ENCODE assay signal across 23 cellular contexts in genomic region chr22:43006753-43007152, GRCh38. TPM values are rescaled to one million over a fixed set of nuclear protein-coding genes. Genes with fewer than 3 reads are reported as not detected.
DNase-seq lines count a peak whose midpoint lies in the region; ATAC-seq, FAIRE-seq and TF ChIP-seq lines count a peak whose summit lies in the region.
"Had no signal": no experiment of that assay in that cellular context is flagged by ENCODE, and none has a peak within 500 bp of the region (broad histone marks: within the 10 kb centered on the region; RNA-seq: fewer than 3 reads in every experiment).

No MANE protein-coding gene starts in this region.

- peaks cover 14% of the 10 kb centered on the region for H3K27me3 Mint-ChIP-seq in GM23338 (ENCODE audit: insufficient read depth, low read depth, poor library complexity)
- H3K27me3 Mint-ChIP-seq in stimulated activated memory B cell treated with anti-CD40 and anti-IgM and Interleukin-4, amounts not matched to agents 10 μg/mL and 1 μg/mL and 100 μg/mL, for 72 hours = no peaks in the 10 kb centered on the region
- no peaks in the 10 kb centered on the region for H3K27me3 Mint-ChIP-seq in activated CD8-positive, alpha-beta memory T cell treated with anti-CD3 and anti-CD28 coated beads, Interleukin-2, amount 10 ng/mL, durations not matched to agents 7 days and 5 days
- H3K27me3 Mint-ChIP-seq: activated CD4-positive, alpha-beta memory T cell treated with anti-CD3 and anti-CD28 coated beads, Interleukin-2, amount 10 ng/mL, durations not matched to agents 7 days and 5 days; brain had no signal

- no peak for TF ChIP-seq CTCF in GM23338 (conservative IDR thresholded peaks at IDR 0.05; ENCODE audit: low read depth in 2 of 2)
- TF ChIP-seq CTCF in WERI-Rb-1 (IDR thresholded peaks at IDR 0.05; ENCODE audit: low read depth, low read length) = no peak
- no peak for TF ChIP-seq CTCF in kidney (IDR thresholded peaks at IDR 0.05; ENCODE audit: borderline replicate concordance, extremely low read depth, insufficient read depth)

- H3K36me3 Mint-ChIP-seq in GM23338 (ENCODE audit: low read depth) = peaks cover 4% of the 10 kb centered on the region; the same call in 2 of the 3 replicates
- peaks cover 6% of the 10 kb centered on the region for H3K36me3 Mint-ChIP-seq in stimulated activated memory B cell treated with anti-CD40 and anti-IgM and Interleukin-4, amounts not matched to agents 10 μg/mL and 1 μg/mL and 100 μg/mL, for 72 hours
- H3K36me3 Mint-ChIP-seq in activated CD8-positive, alpha-beta memory T cell treated with anti-CD3 and anti-CD28 coated beads, Interleukin-2, amount 10 ng/mL, durations not matched to agents 7 days and 5 days = peaks cover 3% of the 10 kb centered on the region

- H3K9me2 ChIP-seq in GM23338 (ENCODE audit: insufficient read depth) = no peaks in the 10 kb centered on the region

- ATAC-seq in GM23338 = no peak
- ATAC-seq in stimulated activated memory B cell treated with anti-CD40 and anti-IgM and Interleukin-4, amounts not matched to agents 10 μg/mL and 1 μg/mL and 100 μg/mL, for 72 hours = no peak
- no peak for ATAC-seq in HG02759 (IDR thresholded peaks at IDR 0.05; ENCODE audit: unreplicated experiment)
- no peak for ATAC-seq in activated CD8-positive, alpha-beta memory T cell treated with anti-CD3 and anti-CD28 coated beads, Interleukin-2, amount 10 ng/mL, durations not matched to agents 7 days and 5 days

- H3K4me3 ChIP-seq in GM23338 (no peak overlapping the region), WERI-Rb-1 (ENCODE audit: low read depth, low read length) (no peak overlapping the region), kidney (ENCODE audit: low read length in 2 of 2) (no peak overlapping the region)
- H3K4me3 ChIP-seq: coronary artery, GM12878, heart left ventricle had no signal

- H3K27ac ChIP-seq in GM23338 (ENCODE audit: low read depth) (no peak overlapping the region), WERI-Rb-1 (0 out of 2 replicates have a peak overlapping the region, but pooled peaks have one; percentile 16), kidney (ENCODE audit: low read depth in 2 of 2, low read length in 2 of 2) (no peak overlapping the region)

- H3K9me3 ChIP-seq in WERI-Rb-1 (ENCODE audit: severe bottlenecking) (no peaks in the 10 kb centered on the region), kidney (ENCODE audit: control insufficient read depth in 1 of 2, low read length in 2 of 2) (no peaks in the 10 kb centered on the region)
- H3K9me3 ChIP-seq: heart left ventricle had no signal

- H3K79me2 ChIP-seq in GM23338 (replicated peaks; ENCODE audit: insufficient read depth) = peaks cover 100% of the 10 kb centered on the region

- H3K4me1 ChIP-seq in GM23338 (ENCODE audit: insufficient read depth) (peaks cover 54% of the 10 kb centered on the region), kidney (ENCODE audit: control insufficient read depth in 1 of 2, insufficient read depth in 1 of 2, low read depth in 1 of 2, low read length in 2 of 2) (peaks cover 23 to 34% of the 10 kb centered on the region in 2 donors)

- no peaks in the 10 kb centered on the region for H3K9me3 Mint-ChIP-seq in GM23338
- H3K9me3 Mint-ChIP-seq in stimulated activated memory B cell treated with anti-CD40 and anti-IgM and Interleukin-4, amounts not matched to agents 10 μg/mL and 1 μg/mL and 100 μg/mL, for 72 hours = no peaks in the 10 kb centered on the region
- no peaks in the 10 kb centered on the region for H3K9me3 Mint-ChIP-seq in activated CD8-positive, alpha-beta memory T cell treated with anti-CD3 and anti-CD28 coated beads, Interleukin-2, amount 10 ng/mL, durations not matched to agents 7 days and 5 days (ENCODE audit: low read depth)
- H3K9me3 Mint-ChIP-seq: activated CD4-positive, alpha-beta memory T cell treated with anti-CD3 and anti-CD28 coated beads, Interleukin-2, amount 10 ng/mL, durations not matched to agents 7 days and 5 days had no signal

- peaks cover 73% of the 10 kb centered on the region for H4K20me1 ChIP-seq in GM23338 (replicated peaks; ENCODE audit: insufficient read depth)

- H3K36me3 ChIP-seq in GM23338 (ENCODE audit: insufficient read depth) = no peaks in the 10 kb centered on the region
- H3K36me3 ChIP-seq in WERI-Rb-1 = no peaks in the 10 kb centered on the region
- no peaks in the 10 kb centered on the region for H3K36me3 ChIP-seq in kidney (ENCODE audit: control insufficient read depth in 1 of 2, insufficient read depth in 2 of 2, low read length in 2 of 2)
- H3K36me3 ChIP-seq: heart left ventricle had no signal

- H3K4me3 Mint-ChIP-seq in GM23338 = no peak overlapping the region
- no peak overlapping the region for H3K4me3 Mint-ChIP-seq in stimulated activated memory B cell treated with anti-CD40 and anti-IgM and Interleukin-4, amounts not matched to agents 10 μg/mL and 1 μg/mL and 100 μg/mL, for 72 hours
- H3K4me3 Mint-ChIP-seq in activated CD8-positive, alpha-beta memory T cell treated with anti-CD3 and anti-CD28 coated beads, Interleukin-2, amount 10 ng/mL, durations not matched to agents 7 days and 5 days = no peak overlapping the region
- H3K4me3 Mint-ChIP-seq: activated CD4-positive, alpha-beta memory T cell treated with anti-CD3 and anti-CD28 coated beads, Interleukin-2, amount 10 ng/mL, durations not matched to agents 7 days and 5 days; brain had no signal

- peak overlapping the region; percentile 40; the same call in 1 of the 2 replicates for H3K27ac Mint-ChIP-seq in GM23338
- H3K27ac Mint-ChIP-seq in stimulated activated memory B cell treated with anti-CD40 and anti-IgM and Interleukin-4, amounts not matched to agents 10 μg/mL and 1 μg/mL and 100 μg/mL, for 72 hours = peak overlapping the region; percentile 21
- no peak overlapping the region for H3K27ac Mint-ChIP-seq in activated CD8-positive, alpha-beta memory T cell treated with anti-CD3 and anti-CD28 coated beads, Interleukin-2, amount 10 ng/mL, durations not matched to agents 7 days and 5 days
- H3K27ac Mint-ChIP-seq: activated CD4-positive, alpha-beta memory T cell treated with anti-CD3 and anti-CD28 coated beads, Interleukin-2, amount 10 ng/mL, durations not matched to agents 7 days and 5 days had no signal

- peak overlapping the region; percentile 45 for H3K4me2 ChIP-seq in GM23338

- no peak overlapping the region for H3K9ac ChIP-seq in kidney (ENCODE audit: low read length in 2 of 2)

- 0 out of 2 replicates have a peak, but pooled peaks cover 7% of the 10 kb centered on the region for H3F3A ChIP-seq in GM23338 (replicated peaks; ENCODE audit: low read depth)

- intact Hi-C loops in kidney (cut with DNase I) = no loop called here

- CTCF ChIA-PET in activated CD8-positive, alpha-beta memory T cell treated with anti-CD3 and anti-CD28 coated beads, Interleukin-2, amount 10 ng/mL, durations not matched to agents 7 days and 5 days (lab: Charles Lee) = interaction anchor here (3.1 kb wide), 1 partner anchor 139 kb away, joined by 9 read pairs; no protein-coding TSS in a partner anchor

- no peak for FAIRE-seq in kidney (lab: Jason Lieb, UNC)
- FAIRE-seq: endothelial cell of umbilical vein, GM12878, GM19239 had no signal

- DNase-seq in GM23338 (ENCODE audit: low spot score) (no peak), WERI-Rb-1 (peak; percentile 34), kidney (peak; percentile 0), DMS53 (lab: John Stamatoyannopoulos, UW) (no peak)
- DNase-seq in central memory CD4-positive, alpha-beta T cell = no peak
- no peak for DNase-seq in activated CD8-positive, alpha-beta memory T cell treated with anti-CD3 and anti-CD28 coated beads, Interleukin-2, amount 10 ng/mL, durations not matched to agents 7 days and 5 days
- DNase-seq: activated CD4-positive, alpha-beta memory T cell treated with anti-CD3 and anti-CD28 coated beads, Interleukin-2, amount 10 ng/mL, durations not matched to agents 7 days and 5 days; activated naive CD4-positive, alpha-beta T cell treated with Interleukin-2 at 50 U/mL for 16 hours; activated T-cell treated with anti-CD3 and anti-CD28 coated beads, Interleukin-2, amount 50 U/mL, for 1 hour; DMS79; KG1; NCI-H187 treated with DMSO at 0.1 percent for 48 hours; retina; RPMI8226; T-helper 9 cell had no signal

- H3K4me1 Mint-ChIP-seq in GM23338 = peaks cover 63% of the 10 kb centered on the region
- peaks cover 79% of the 10 kb centered on the region for H3K4me1 Mint-ChIP-seq in stimulated activated memory B cell treated with anti-CD40 and anti-IgM and Interleukin-4, amounts not matched to agents 10 μg/mL and 1 μg/mL and 100 μg/mL, for 72 hours
- H3K4me1 Mint-ChIP-seq in activated CD8-positive, alpha-beta memory T cell treated with anti-CD3 and anti-CD28 coated beads, Interleukin-2, amount 10 ng/mL, durations not matched to agents 7 days and 5 days = peaks cover 60% of the 10 kb centered on the region

- no peak overlapping the region for H2AFZ ChIP-seq in GM23338

- H3K27me3 ChIP-seq in GM23338 (ENCODE audit: insufficient read depth) (no peaks in the 10 kb centered on the region), WERI-Rb-1 (ENCODE audit: insufficient read depth, low read depth, severe bottlenecking) (no peaks in the 10 kb centered on the region)
- H3K27me3 ChIP-seq: heart left ventricle had no signal

TF ChIP-seq in GM23338, 12 proteins besides CTCF, POLR2A, EP300 and RAD21 (continues in another document):
- TF ChIP-seq ZNF331 (CRISPR knock-in tag; IDR thresholded peaks at IDR 0.05; ENCODE audit: low read depth) (no peak), POLR2AphosphoS5 (IDR thresholded peaks at IDR 0.05; ENCODE audit: low read depth) (no peak)

RNA-seq across cellular contexts. Expression of gene PACSIN2, which starts 8.2 kb away (rescaled TPM):
- 47.0 and 57.3 TPM in 2 replicates for total RNA-seq in GM23338 (2014; rRNA removed; shearing (Covaris generic))
- polyA plus RNA-seq in GM23338 (2016; fragmentation: Nextera tagmentation; extraction: Ambion mirVana) (23.5 and 24.6 TPM in 2 replicates), kidney (ENCODE audit: insufficient read depth, low read depth, low replicate concordance) (56.3 TPM)
- 105 TPM for total RNA-seq in kidney
- 10 to 100 TPM; 32.0 to 39.9 TPM for total RNA-seq in activated CD8-positive, alpha-beta memory T cell treated with anti-CD3 and anti-CD28 coated beads, Interleukin-2, amount 10 ng/mL, durations not matched to agents 7 days and 5 days

Comparison
In these comparisons a context has a peak if more than half of its experiments do, and no peak if none do; other contexts are left out.
1. DNase-seq: peak in WERI-Rb-1 (single experiment) and kidney (single experiment); none in GM23338 (single experiment), central memory CD4-positive, alpha-beta T cell (single experiment), DMS53 (single experiment) and activated CD8-positive, alpha-beta memory T cell treated with anti-CD3 and anti-CD28 coated beads, Interleukin-2, amount 10 ng/mL, durations not matched to agents 7 days and 5 days (single experiment).